In the genomic region with DNA sequence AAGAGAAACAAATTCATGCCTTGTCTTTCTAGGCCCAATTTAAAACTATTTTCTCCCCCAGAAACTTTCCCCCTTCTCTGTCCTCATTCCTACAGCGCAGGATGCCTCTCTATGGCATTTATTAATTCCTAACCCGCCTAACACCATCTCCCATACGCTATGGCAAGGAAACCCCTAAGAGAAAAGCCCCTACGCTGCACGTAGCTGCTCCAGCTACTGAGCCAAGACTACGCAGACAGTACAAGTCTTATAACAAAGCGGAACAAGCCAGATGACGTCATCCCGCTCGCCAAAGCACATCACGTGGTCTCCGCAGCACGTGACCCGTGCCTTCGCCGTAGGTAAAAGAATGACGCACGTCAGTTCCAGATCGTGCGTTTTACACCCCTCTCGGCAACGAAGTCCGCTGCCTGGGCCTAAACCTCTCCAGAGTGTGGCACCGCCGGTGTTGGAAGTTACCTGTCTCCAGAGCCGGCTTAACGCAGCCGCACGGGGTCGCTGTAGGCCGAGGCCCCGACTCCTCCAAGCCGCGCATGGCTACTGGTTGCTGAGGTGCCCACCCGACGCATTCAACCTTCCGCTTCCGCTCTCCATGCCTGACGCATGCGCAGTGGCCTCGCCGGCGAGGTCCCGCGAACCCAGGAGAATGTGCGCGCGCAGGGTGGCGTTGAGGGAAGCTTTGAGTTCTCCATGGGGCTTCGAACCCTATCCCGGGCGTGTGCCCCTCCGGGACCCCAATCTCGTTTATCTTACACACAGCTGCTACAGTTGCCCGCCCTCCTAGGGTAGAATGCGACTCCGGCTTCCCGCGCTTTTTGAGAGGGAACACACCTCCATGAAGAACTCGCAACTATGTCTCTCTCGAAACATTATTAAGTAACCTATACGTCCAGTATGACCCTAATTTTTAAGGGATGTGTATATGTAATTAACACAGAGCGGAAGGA, we compare ENCODE assay signal across 8 cellular contexts. TPM values are rescaled to one million over a fixed set of nuclear protein-coding genes. Genes with fewer than 3 reads are reported as not detected.
DNase-seq lines count a peak whose midpoint lies in the region; ATAC-seq and TF ChIP-seq lines count a peak whose summit lies in the region.

A gene with protein sequence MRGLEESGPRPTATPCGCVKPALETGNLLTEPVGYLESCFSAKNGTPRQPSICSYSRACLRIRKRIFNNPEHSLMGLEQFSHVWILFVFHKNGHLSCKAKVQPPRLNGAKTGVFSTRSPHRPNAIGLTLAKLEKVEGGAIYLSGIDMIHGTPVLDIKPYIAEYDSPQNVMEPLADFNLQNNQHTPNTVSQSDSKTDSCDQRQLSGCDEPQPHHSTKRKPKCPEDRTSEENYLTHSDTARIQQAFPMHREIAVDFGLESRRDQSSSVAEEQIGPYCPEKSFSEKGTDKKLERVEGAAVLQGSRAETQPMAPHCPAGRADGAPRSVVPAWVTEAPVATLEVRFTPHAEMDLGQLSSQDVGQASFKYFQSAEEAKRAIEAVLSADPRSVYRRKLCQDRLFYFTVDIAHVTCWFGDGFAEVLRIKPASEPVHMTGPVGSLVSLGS (minus strand): TSS at position 542 of the 947 bp plus-strand sequence. CDS start 7 bp downstream, at position 535.

- intact Hi-C loops in spleen (cut with DNase I; ENCODE audit: low total_unique reads): loop anchor here (5.0 to 10.0 kb wide), 3 partner anchors 63 to 340 kb away; partner anchors contain the start of gene ANP32B

- peak within 1 kb of the TSS; percentile 87 for H3K27ac Mint-ChIP-seq in WTC11

- POLR2A ChIA-PET in WTC11 (lab: Charles Lee): no interaction called here

- H3K27me3 ChIP-seq in spleen (replicated peaks in 1 of 7): no peaks in the 10 kb centered on the region

- 0 to 1% (median 1%) methylated on average over 38 to 63 of the region's 63 CpGs for WGBS in spleen, 5 donors

- ATAC-seq in GM18909 (IDR thresholded peaks at IDR 0.05; ENCODE audit: poor library complexity, unreplicated experiment) (peak; percentile 87), HG03175 (IDR thresholded peaks at IDR 0.05; ENCODE audit: unreplicated experiment) (peak; percentile 86), WTC11 (peak; percentile 92)

- H3K27me3 Mint-ChIP-seq in WTC11 (ENCODE audit: low read depth): peaks cover 56% of the 10 kb centered on the region

- H3K27ac ChIP-seq in spleen: peak within 1 kb of the TSS; percentile 96 to 100 (median 99)

- peak; percentile 97 for DNase-seq in AG09309 (ENCODE audit: low read depth)
- DNase-seq in NCI-H2227 treated with DMSO at 0.1 percent for 48 hours (lab: John Stamatoyannopoulos, UW): peak; percentile 94
- peak; percentile 93 for DNase-seq in WTC11 (ENCODE audit: low spot score)
- peak; percentile 99 for DNase-seq in cardiac fibroblast (ENCODE audit: low read depth in 2 of 2)
- peak; percentile 99 for DNase-seq in inferior parietal cortex (ENCODE audit: extremely low spot score)
- DNase-seq in spleen: peak; percentile 99

- H3K36me3 Mint-ChIP-seq in WTC11: no peaks in the 10 kb centered on the region

- TF ChIP-seq POLR2A in spleen (IDR thresholded peaks at IDR 0.05): peak; percentile 85 to 96 (median 89)

- CTCF ChIA-PET in WTC11 (lab: Charles Lee): interaction anchor here (0.5 to 2.1 kb wide), 26 partner anchors 9 to 1194 kb away, joined by 3 to 10 read pairs (median 3); partner anchors contain the start of genes ANP32B, NANS, NCBP1 and TSTD2

- H3K9me3 ChIP-seq in spleen: no peaks in the 10 kb centered on the region

- H3K9me3 Mint-ChIP-seq in WTC11: peaks cover 9% of the 10 kb centered on the region

- peak; percentile 72 for TF ChIP-seq CTCF in AG09309 (IDR thresholded peaks at IDR 0.05; ENCODE audit: control insufficient read depth, insufficient read depth, low read depth, low read length, missing control alignments)
- peak; percentile 39; the same call in 1 of the 2 replicates for TF ChIP-seq CTCF in WTC11 (IDR thresholded peaks at IDR 0.05)
- peak; percentile 63 for TF ChIP-seq CTCF in cardiac fibroblast (IDR thresholded peaks at IDR 0.05; ENCODE audit: low read depth, low read length)
- peak; percentile 42 to 82 (median 62) for TF ChIP-seq CTCF in spleen (IDR thresholded peaks at IDR 0.05 in 8 of 11, conservative IDR thresholded peaks at IDR 0.05 in 3 of 11)

- H3K4me1 Mint-ChIP-seq in WTC11: peaks cover 7% of the 10 kb centered on the region

- peaks cover 32 to 71% (median 57%) of the 10 kb centered on the region in 6 donors for H3K4me1 ChIP-seq in spleen

- H3K36me3 ChIP-seq in spleen: peaks cover 0 to 6% (median 0%) of the 10 kb centered on the region in 6 donors

- H3K4me3 ChIP-seq in AG09309 (ENCODE audit: control insufficient read depth, low read depth, low read length): peak within 1 kb of the TSS; percentile 74
- peak within 1 kb of the TSS; percentile 65 to 74 for H3K4me3 ChIP-seq in cardiac fibroblast (replicated peaks in 1 of 2; ENCODE audit: low read depth in 2 of 2, low read length in 2 of 2)
- H3K4me3 ChIP-seq in spleen: peak within 1 kb of the TSS; percentile 42 to 78 (median 56)

- peak within 1 kb of the TSS; percentile 69 for H3K4me3 Mint-ChIP-seq in WTC11

TF ChIP-seq in WTC11, 78 proteins besides CTCF, POLR2A, EP300 and RAD21 (continues in another document):
- TF ChIP-seq SMAD3 (CRISPR knock-in tag; IDR thresholded peaks at IDR 0.05; ENCODE audit: borderline replicate concordance) (peak; percentile 56), JUN (CRISPR knock-in tag; IDR thresholded peaks at IDR 0.05) (peak; percentile 87; the same call in 1 of the 2 replicates), FOXP1 (CRISPR knock-in tag; IDR thresholded peaks at IDR 0.05; ENCODE audit: borderline replicate concordance) (peak; percentile 86; the same call in 1 of the 2 replicates), NFE2L1 (CRISPR knock-in tag; IDR thresholded peaks at IDR 0.05) (peak; percentile 86; the same call in 1 of the 2 replicates), ATF1 (CRISPR knock-in tag; IDR thresholded peaks at IDR 0.05) (peak; percentile 91), FOXJ3 (CRISPR knock-in tag; IDR thresholded peaks at IDR 0.05; ENCODE audit: borderline replicate concordance) (no peak), SMAD4 (CRISPR knock-in tag; IDR thresholded peaks at IDR 0.05) (0 out of 2 replicates have a peak, but pooled peaks have one; percentile 20), TEAD4 (CRISPR knock-in tag; IDR thresholded peaks at IDR 0.05) (peak; percentile 62; the same call in 1 of the 2 replicates), ETV6 (CRISPR knock-in tag; IDR thresholded peaks at IDR 0.05) (peak; percentile 95), CDX4 (CRISPR knock-in tag; IDR thresholded peaks at IDR 0.05; ENCODE audit: borderline replicate concordance) (no peak), TEAD1 (CRISPR knock-in tag; IDR thresholded peaks at IDR 0.05) (peak; percentile 93), ZNF317 (CRISPR knock-in tag; IDR thresholded peaks at IDR 0.05; ENCODE audit: borderline replicate concordance, low read depth) (no peak; the same call in 1 of the 2 replicates), ZBTB21 (CRISPR knock-in tag; IDR thresholded peaks at IDR 0.05; ENCODE audit: borderline replicate concordance) (no peak; the same call in 1 of the 2 replicates)
- TF ChIP-seq, protein P1, sequence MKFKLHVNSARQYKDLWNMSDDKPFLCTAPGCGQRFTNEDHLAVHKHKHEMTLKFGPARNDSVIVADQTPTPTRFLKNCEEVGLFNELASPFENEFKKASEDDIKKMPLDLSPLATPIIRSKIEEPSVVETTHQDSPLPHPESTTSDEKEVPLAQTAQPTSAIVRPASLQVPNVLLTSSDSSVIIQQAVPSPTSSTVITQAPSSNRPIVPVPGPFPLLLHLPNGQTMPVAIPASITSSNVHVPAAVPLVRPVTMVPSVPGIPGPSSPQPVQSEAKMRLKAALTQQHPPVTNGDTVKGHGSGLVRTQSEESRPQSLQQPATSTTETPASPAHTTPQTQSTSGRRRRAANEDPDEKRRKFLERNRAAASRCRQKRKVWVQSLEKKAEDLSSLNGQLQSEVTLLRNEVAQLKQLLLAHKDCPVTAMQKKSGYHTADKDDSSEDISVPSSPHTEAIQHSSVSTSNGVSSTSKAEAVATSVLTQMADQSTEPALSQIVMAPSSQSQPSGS (CRISPR knock-in tag; IDR thresholded peaks at IDR 0.05; ENCODE audit: borderline replicate concordance, low read depth): peak; percentile 83; the same call in 1 of the 2 replicates
- TF ChIP-seq, protein P2, sequence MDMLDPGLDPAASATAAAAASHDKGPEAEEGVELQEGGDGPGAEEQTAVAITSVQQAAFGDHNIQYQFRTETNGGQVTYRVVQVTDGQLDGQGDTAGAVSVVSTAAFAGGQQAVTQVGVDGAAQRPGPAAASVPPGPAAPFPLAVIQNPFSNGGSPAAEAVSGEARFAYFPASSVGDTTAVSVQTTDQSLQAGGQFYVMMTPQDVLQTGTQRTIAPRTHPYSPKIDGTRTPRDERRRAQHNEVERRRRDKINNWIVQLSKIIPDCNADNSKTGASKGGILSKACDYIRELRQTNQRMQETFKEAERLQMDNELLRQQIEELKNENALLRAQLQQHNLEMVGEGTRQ (CRISPR knock-in tag; IDR thresholded peaks at IDR 0.05): peak; percentile 100
- TF ChIP-seq, protein P3, sequence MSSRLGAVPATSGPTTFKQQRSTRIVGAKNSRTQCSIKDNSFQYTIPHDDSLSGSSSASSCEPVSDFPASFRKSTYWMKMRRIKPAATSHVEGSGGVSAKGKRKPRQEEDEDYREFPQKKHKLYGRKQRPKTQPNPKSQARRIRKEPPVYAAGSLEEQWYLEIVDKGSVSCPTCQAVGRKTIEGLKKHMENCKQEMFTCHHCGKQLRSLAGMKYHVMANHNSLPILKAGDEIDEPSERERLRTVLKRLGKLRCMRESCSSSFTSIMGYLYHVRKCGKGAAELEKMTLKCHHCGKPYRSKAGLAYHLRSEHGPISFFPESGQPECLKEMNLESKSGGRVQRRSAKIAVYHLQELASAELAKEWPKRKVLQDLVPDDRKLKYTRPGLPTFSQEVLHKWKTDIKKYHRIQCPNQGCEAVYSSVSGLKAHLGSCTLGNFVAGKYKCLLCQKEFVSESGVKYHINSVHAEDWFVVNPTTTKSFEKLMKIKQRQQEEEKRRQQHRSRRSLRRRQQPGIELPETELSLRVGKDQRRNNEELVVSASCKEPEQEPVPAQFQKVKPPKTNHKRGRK (CRISPR knock-in tag; IDR thresholded peaks at IDR 0.05; ENCODE audit: borderline replicate concordance): no peak

RNA-seq across cellular contexts. Expression of the gene that starts here (rescaled TPM):
- 3.3 to 4.6 TPM (median 3.9 TPM) in 3 replicates for total RNA-seq in WTC11 (2021)
- total RNA-seq in spleen: 10 to 100 TPM; 16.8 to 58.6 (median 28.3) TPM
- 10 to 100 TPM; 11.2 to 13.0 (median 12.5) TPM for polyA plus RNA-seq in spleen

Comparison
In these comparisons a context has a peak if more than half of its experiments do, and no peak if none do; other contexts are left out.
1. Peak in every context shown above with its lines: DNase-seq, ATAC-seq, H3K4me3 ChIP-seq and H3K27ac ChIP-seq.